12 cellular contexts compared by ENCODE assay signal in genomic region chr4:173424899-173425805, GRCh38. TPM values are rescaled to one million over a fixed set of nuclear protein-coding genes. Genes with fewer than 3 reads are reported as not detected.
DNase-seq lines count a peak whose midpoint lies in the region; ATAC-seq, FAIRE-seq and TF ChIP-seq lines count a peak whose summit lies in the region.
"Had no signal": no experiment of that assay in that cellular context is flagged by ENCODE, and none has a peak within 500 bp of the region (broad histone marks: within the 10 kb centered on the region; RNA-seq: fewer than 3 reads in every experiment).

No MANE protein-coding gene starts in this region.

- H2AFZ ChIP-seq in ACC112 (ENCODE audit: low read length, unreplicated experiment), result peak overlapping the region; percentile 48

- peak overlapping the region; percentile 46; the same call in 1 of the 2 replicates for H3K4me3 ChIP-seq in ACC112 (ENCODE audit: low read depth, low read length)
- H3K4me3 ChIP-seq in astrocyte of the cerebellum (ENCODE audit: low read depth, low read length), result no peak overlapping the region

- no peak for ATAC-seq in left lobe of liver
- ATAC-seq: sciatic nerve had no signal

- no peaks in the 10 kb centered on the region for H3K27me3 ChIP-seq in ACC112 (ENCODE audit: insufficient read depth, low read length)

- TF ChIP-seq CTCF in astrocyte of the cerebellum (IDR thresholded peaks at IDR 0.05; ENCODE audit: low read depth, low read length, missing control alignments), result peak; percentile 9

- no peak for TF ChIP-seq POLR2A in H54 (IDR thresholded peaks at IDR 0.05; ENCODE audit: low read depth, low read length)

- H3K27ac ChIP-seq in ACC112 (ENCODE audit: low read depth, low read length), result peak overlapping the region; percentile 92

- no peaks in the 10 kb centered on the region for H3K36me3 ChIP-seq in ACC112 (ENCODE audit: insufficient read depth, low read length)

- peak; percentile 33 for FAIRE-seq in H54 (lab: Jason Lieb, UNC)
- FAIRE-seq: HTR-8/SVneo had no signal

- in situ Hi-C loops in astrocyte of the cerebellum (cut with HindIII; ENCODE audit: low sequenced_read_pairs), result loop anchor here (5.0 kb wide), 1 partner anchor 52 kb away; no protein-coding TSS in a partner anchor

- H3K4me1 ChIP-seq in ACC112 (ENCODE audit: control insufficient read depth, insufficient read depth, low read length, unreplicated experiment), result peaks cover 19% of the 10 kb centered on the region

- no peaks in the 10 kb centered on the region for H3K79me2 ChIP-seq in ACC112 (ENCODE audit: control insufficient read depth, insufficient read depth, low read length, unreplicated experiment)

- DNase-seq in H54 (ENCODE audit: insufficient read length, low spot score), result peak; percentile 17
- peak; percentile 85 for DNase-seq in astrocyte of the cerebellum (ENCODE audit: low read depth)
- peak; percentile 53 for DNase-seq in kidney tubule cell (ENCODE audit: low spot score)
- DNase-seq in NCI-H774 (lab: John Stamatoyannopoulos, UW), result no peak
- no peak for DNase-seq in left lobe of liver (ENCODE audit: low spot score)
- no peak for DNase-seq in stimulated activated naive CD4-positive, alpha-beta T cell treated with Interleukin-2 at 50 U/mL for 16 hours (lab: John Stamatoyannopoulos, UW)
- DNase-seq in DMS153 treated with DMSO at 0.1 percent for 48 hours (lab: John Stamatoyannopoulos, UW; ENCODE audit: unreplicated experiment), result no peak
- DNase-seq: activated CD8-positive, alpha-beta memory T cell treated with anti-CD3 and anti-CD28 coated beads, Interleukin-2, amount 50 U/mL, for 48 hours; NCI-H146 had no signal

RNA-seq across cellular contexts. Expression of gene SCRG1, which starts 26.2 kb away (rescaled TPM):
- not detected for total RNA-seq in left lobe of liver

RNA-seq across cellular contexts. Expression of gene SAP30, which starts 54.4 kb away (rescaled TPM):
- 3.8 TPM for total RNA-seq in left lobe of liver

Comparison
In these comparisons a context has a peak if more than half of its experiments do, and no peak if none do; other contexts are left out.
1. DNase-seq: peak in H54 (single experiment), astrocyte of the cerebellum (single experiment) and kidney tubule cell (single experiment); none in NCI-H774 (single experiment), left lobe of liver (single experiment), stimulated activated naive CD4-positive, alpha-beta T cell treated with Interleukin-2 at 50 U/mL for 16 hours (single experiment) and DMS153 treated with DMSO at 0.1 percent for 48 hours (single experiment).